Comparison of ENCODE assay signal across 8 cellular contexts in genomic region chr2:3518496-3519254, GRCh38. TPM values are rescaled to one million over a fixed set of nuclear protein-coding genes. Genes with fewer than 3 reads are reported as not detected.
DNase-seq lines count a peak whose midpoint lies in the region; ATAC-seq and TF ChIP-seq lines count a peak whose summit lies in the region.

No MANE protein-coding gene starts in this region.

- 9% methylated on average over 4 of the region's 67 CpGs for WGBS in mammary epithelial cell (ENCODE audit: low coverage, missing lambda C conversion rate)
- WGBS in smooth muscle cell (ENCODE audit: low lambda C conversion rate), result 1% methylated on average over 49 of the region's 67 CpGs

- dilution Hi-C loops in mammary epithelial cell (cut with HindIII; ENCODE audit: low sequenced_read_pairs), result no loop called here

- H3K27me3 ChIP-seq in WERI-Rb-1 (ENCODE audit: insufficient read depth, low read depth, severe bottlenecking) (no peaks in the 10 kb centered on the region), mammary epithelial cell (ENCODE audit: insufficient read depth, low read length) (no peaks in the 10 kb centered on the region), smooth muscle cell (ENCODE audit: low read depth) (no peaks in the 10 kb centered on the region)

- H3K9me3 ChIP-seq in WERI-Rb-1 (ENCODE audit: severe bottlenecking), result peaks cover 6% of the 10 kb centered on the region
- H3K9me3 ChIP-seq in mammary epithelial cell (replicated peaks; ENCODE audit: insufficient read depth, low read length), result no peaks in the 10 kb centered on the region
- no peaks in the 10 kb centered on the region for H3K9me3 ChIP-seq in smooth muscle cell (replicated peaks; ENCODE audit: low read depth)

- peaks cover 9% of the 10 kb centered on the region for H3F3A ChIP-seq in smooth muscle cell (ENCODE audit: low read depth)

- in situ Hi-C loops in ACHN (cut with HindIII; ENCODE audit: low pct_ligation_motif_present, low pct_unique_long_range_greater_than_20kb, low sequenced_read_pairs) (no loop called here), mammary epithelial cell (cut with MboI; ENCODE audit: low sequenced_read_pairs in 2 of 2) (no loop called here)

- H3K36me3 ChIP-seq in WERI-Rb-1 (peaks cover 14% of the 10 kb centered on the region), mammary epithelial cell (ENCODE audit: insufficient read depth, low read length) (no peaks in the 10 kb centered on the region), smooth muscle cell (ENCODE audit: low read depth) (no peaks in the 10 kb centered on the region)

- ATAC-seq in GM18873 (IDR thresholded peaks at IDR 0.05; ENCODE audit: low FRiP score, unreplicated experiment), result peak; percentile 73
- ATAC-seq in HG03135 (IDR thresholded peaks at IDR 0.05; ENCODE audit: unreplicated experiment), result peak; percentile 79

- TF ChIP-seq CTCF in WERI-Rb-1 (IDR thresholded peaks at IDR 0.05; ENCODE audit: low read depth, low read length) (no peak), mammary epithelial cell (conservative IDR thresholded peaks at IDR 0.05 in 1 of 2, IDR thresholded peaks at IDR 0.05 in 1 of 2; ENCODE audit: extremely low read depth in 1 of 2, insufficient read depth in 1 of 2, low read depth in 1 of 2, low read length in 2 of 2) (no peak), smooth muscle cell (IDR thresholded peaks at IDR 0.05; ENCODE audit: borderline replicate concordance, insufficient read depth, poor library complexity, severe bottlenecking) (no peak)

- peaks cover 23% of the 10 kb centered on the region for H3K79me2 ChIP-seq in mammary epithelial cell (ENCODE audit: insufficient read depth, low read length)
- H3K79me2 ChIP-seq in smooth muscle cell (ENCODE audit: low read depth), result peaks cover 16% of the 10 kb centered on the region

- H3K4me3 ChIP-seq in WERI-Rb-1 (ENCODE audit: low read depth, low read length) (peak overlapping the region; percentile 85), mammary epithelial cell (replicated peaks in 1 of 3; ENCODE audit: insufficient read depth in 1 of 3, low read depth in 2 of 3, low read length in 3 of 3) (peak overlapping the region; percentile 63 to 92 (median 80)), smooth muscle cell (peak overlapping the region; percentile 73)

- no TSS peak for BruUV-seq in mammary epithelial cell (replicated peaks; lab: Mats Ljungman, UMichigan)

- intact Hi-C loops in mammary epithelial cell (cut with micrococcal nuclease), result loop anchor here (1.0 kb wide), 2 partner anchors 40 to 57 kb away; partner anchors contain the start of genes RNASEH1 and RPS7

- peaks cover 12% of the 10 kb centered on the region for H3K4me1 ChIP-seq in mammary epithelial cell (ENCODE audit: insufficient read depth, low read length)
- H3K4me1 ChIP-seq in smooth muscle cell (ENCODE audit: low read depth), result peaks cover 11% of the 10 kb centered on the region

- peak overlapping the region; percentile 99 for H3K27ac ChIP-seq in WERI-Rb-1
- H3K27ac ChIP-seq in mammary epithelial cell (ENCODE audit: insufficient read depth, low read depth, low read length), result peak overlapping the region; percentile 61
- H3K27ac ChIP-seq in smooth muscle cell (ENCODE audit: low read depth), result peak overlapping the region; percentile 85

- H4K20me1 ChIP-seq in mammary epithelial cell (ENCODE audit: insufficient read depth, low read length) (no peaks in the 10 kb centered on the region), smooth muscle cell (ENCODE audit: low read depth) (no peaks in the 10 kb centered on the region)

- peak overlapping the region; percentile 91 for H2AFZ ChIP-seq in mammary epithelial cell (ENCODE audit: low read depth, low read length)
- peak overlapping the region; percentile 84 for H2AFZ ChIP-seq in smooth muscle cell (ENCODE audit: low read depth)

- H3K4me2 ChIP-seq in mammary epithelial cell (ENCODE audit: insufficient read depth, low read depth, low read length) (peak overlapping the region; percentile 99), smooth muscle cell (peak overlapping the region; percentile 95)

- H3K9ac ChIP-seq in mammary epithelial cell (ENCODE audit: insufficient read depth, low read length) (peak overlapping the region; percentile 68), smooth muscle cell (ENCODE audit: low read depth) (peak overlapping the region; percentile 92)

- DNase-seq in ACHN (peak; percentile 98), NCI-H2196 (lab: John Stamatoyannopoulos, UW; ENCODE audit: unreplicated experiment) (peak; percentile 98), WERI-Rb-1 (peak; percentile 100), mammary epithelial cell (peak; percentile 95), iPS-NIHi7 (ENCODE audit: extremely low spot score) (peak; percentile 99), smooth muscle cell (lab: John Stamatoyannopoulos, UW; ENCODE audit: unreplicated experiment) (peak; percentile 98)

- CTCF ChIA-PET in mammary epithelial cell (lab: Charles Lee; ENCODE audit: low non-redundant PET), result no interaction called here

RNA-seq across cellular contexts. Expression of gene ADI1, which starts 0.7 kb away (rescaled TPM):
- total RNA-seq in mammary epithelial cell (10 to 100 TPM; 13.3 to 35.1 TPM), smooth muscle cell (19.0 and 27.3 TPM in 2 replicates)
- polyA plus RNA-seq in mammary epithelial cell (36.0 TPM), smooth muscle cell (30.9 and 35.0 TPM in 2 replicates)
- polyA minus RNA-seq in mammary epithelial cell, result 20.7 TPM

RNA-seq across cellular contexts. Expression of gene RNASEH1, which starts 39.5 kb away (rescaled TPM):
- total RNA-seq in mammary epithelial cell (10 to 100 TPM; 29.2 to 33.7 TPM), smooth muscle cell (18.3 and 22.0 TPM in 2 replicates)
- polyA plus RNA-seq in mammary epithelial cell (15.2 TPM), smooth muscle cell (32.7 and 39.2 TPM in 2 replicates)
- 8.7 TPM for polyA minus RNA-seq in mammary epithelial cell

RNA-seq across cellular contexts. Expression of gene RPS7, which starts 56.4 kb away (rescaled TPM):
- total RNA-seq in mammary epithelial cell, result 1,000 to 10,000 TPM; 1,346 to 1,386 TPM
- 1,425 TPM for polyA plus RNA-seq in mammary epithelial cell
- polyA minus RNA-seq in mammary epithelial cell, result 544 TPM
- 2,961 and 3,073 TPM in 2 replicates for total RNA-seq in smooth muscle cell
- 458 and 471 TPM in 2 replicates for polyA plus RNA-seq in smooth muscle cell

Comparison
In these comparisons a context has a peak if more than half of its experiments do, and no peak if none do; other contexts are left out.
1. Peak in every context shown above with its lines: DNase-seq, ATAC-seq, H3K4me3 ChIP-seq and H3K27ac ChIP-seq.